Comparison of ENCODE assay signal across 1 cellular context in the genomic region with DNA sequence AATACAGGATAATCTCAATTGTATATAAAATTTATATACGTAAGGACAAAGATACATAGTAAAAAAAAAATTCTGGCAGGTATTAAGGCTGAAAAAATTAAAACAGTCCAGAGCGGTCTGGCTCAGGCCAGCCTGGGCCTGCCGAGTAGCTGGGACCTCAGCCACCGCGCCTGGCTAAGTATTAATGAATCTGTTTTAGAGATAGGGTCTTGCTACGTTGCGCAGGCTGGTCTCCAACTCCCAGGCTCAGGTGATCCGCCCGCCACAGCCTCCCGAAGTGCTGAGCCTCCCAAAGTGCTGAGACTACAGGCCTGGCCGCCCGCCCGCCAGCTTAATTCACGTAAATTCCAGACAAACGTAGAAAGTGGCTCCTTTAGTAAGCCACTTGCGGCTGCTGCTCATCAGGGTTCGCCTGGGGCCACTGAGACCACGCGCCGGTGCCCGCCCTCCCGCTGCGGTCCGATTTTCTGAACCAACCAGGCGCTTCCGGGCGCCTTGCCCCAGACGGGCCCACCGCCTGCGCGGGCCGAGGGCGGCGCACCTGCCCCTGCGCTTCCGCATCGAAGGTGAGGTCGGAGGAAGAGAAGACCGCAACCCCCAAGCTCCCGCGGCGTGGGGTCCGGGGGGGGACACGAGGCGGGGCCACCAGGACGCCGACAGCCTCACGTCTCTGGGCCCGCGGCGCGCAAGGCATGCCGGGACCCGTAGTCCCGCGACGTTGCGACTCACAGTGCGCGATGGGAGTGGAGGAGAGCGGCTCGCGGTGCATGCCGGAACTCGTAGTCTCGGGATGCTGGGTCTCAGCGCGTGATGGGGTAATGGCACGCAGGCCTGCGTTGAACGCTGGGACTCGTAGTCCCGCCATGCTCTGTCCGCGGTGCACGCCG.
TF ChIP-seq lines count a peak whose summit lies in the region.

No MANE protein-coding gene starts in this region.

TF ChIP-seq in HepG2, 621 proteins besides CTCF, POLR2A, EP300 and RAD21 (continued from another document and continues in another):
- TF ChIP-seq, protein P1, sequence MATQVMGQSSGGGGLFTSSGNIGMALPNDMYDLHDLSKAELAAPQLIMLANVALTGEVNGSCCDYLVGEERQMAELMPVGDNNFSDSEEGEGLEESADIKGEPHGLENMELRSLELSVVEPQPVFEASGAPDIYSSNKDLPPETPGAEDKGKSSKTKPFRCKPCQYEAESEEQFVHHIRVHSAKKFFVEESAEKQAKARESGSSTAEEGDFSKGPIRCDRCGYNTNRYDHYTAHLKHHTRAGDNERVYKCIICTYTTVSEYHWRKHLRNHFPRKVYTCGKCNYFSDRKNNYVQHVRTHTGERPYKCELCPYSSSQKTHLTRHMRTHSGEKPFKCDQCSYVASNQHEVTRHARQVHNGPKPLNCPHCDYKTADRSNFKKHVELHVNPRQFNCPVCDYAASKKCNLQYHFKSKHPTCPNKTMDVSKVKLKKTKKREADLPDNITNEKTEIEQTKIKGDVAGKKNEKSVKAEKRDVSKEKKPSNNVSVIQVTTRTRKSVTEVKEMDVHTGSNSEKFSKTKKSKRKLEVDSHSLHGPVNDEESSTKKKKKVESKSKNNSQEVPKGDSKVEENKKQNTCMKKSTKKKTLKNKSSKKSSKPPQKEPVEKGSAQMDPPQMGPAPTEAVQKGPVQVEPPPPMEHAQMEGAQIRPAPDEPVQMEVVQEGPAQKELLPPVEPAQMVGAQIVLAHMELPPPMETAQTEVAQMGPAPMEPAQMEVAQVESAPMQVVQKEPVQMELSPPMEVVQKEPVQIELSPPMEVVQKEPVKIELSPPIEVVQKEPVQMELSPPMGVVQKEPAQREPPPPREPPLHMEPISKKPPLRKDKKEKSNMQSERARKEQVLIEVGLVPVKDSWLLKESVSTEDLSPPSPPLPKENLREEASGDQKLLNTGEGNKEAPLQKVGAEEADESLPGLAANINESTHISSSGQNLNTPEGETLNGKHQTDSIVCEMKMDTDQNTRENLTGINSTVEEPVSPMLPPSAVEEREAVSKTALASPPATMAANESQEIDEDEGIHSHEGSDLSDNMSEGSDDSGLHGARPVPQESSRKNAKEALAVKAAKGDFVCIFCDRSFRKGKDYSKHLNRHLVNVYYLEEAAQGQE (IDR thresholded peaks at IDR 0.05; ENCODE audit: borderline replicate concordance in 1 of 2, low read depth in 1 of 2, low read length in 2 of 2): peak in 1 of 2 experiments; percentile 22; a peak in 1 of 4 replicates
- no peak for TF ChIP-seq MAFK (conservative IDR thresholded peaks at IDR 0.05 in 1 of 2, IDR thresholded peaks at IDR 0.05 in 1 of 2; ENCODE audit: low read length in 2 of 2)
- peak; percentile 65 for TF ChIP-seq POLR2AphosphoS5 (IDR thresholded peaks at IDR 0.05; ENCODE audit: low read depth, low read length)
- peak; percentile 34; the same call in 1 of the 2 replicates for TF ChIP-seq NCOR1 (IDR thresholded peaks at IDR 0.05; ENCODE audit: borderline replicate concordance, low read length)
- TF ChIP-seq, protein P2, sequence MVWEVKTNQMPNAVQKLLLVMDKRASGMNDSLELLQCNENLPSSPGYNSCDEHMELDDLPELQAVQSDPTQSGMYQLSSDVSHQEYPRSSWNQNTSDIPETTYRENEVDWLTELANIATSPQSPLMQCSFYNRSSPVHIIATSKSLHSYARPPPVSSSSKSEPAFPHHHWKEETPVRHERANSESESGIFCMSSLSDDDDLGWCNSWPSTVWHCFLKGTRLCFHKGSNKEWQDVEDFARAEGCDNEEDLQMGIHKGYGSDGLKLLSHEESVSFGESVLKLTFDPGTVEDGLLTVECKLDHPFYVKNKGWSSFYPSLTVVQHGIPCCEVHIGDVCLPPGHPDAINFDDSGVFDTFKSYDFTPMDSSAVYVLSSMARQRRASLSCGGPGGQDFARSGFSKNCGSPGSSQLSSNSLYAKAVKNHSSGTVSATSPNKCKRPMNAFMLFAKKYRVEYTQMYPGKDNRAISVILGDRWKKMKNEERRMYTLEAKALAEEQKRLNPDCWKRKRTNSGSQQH (CRISPR knock-in tag; IDR thresholded peaks at IDR 0.05; ENCODE audit: low read depth): no peak; the same call in 1 of the 2 replicates
- peak; percentile 89 for TF ChIP-seq DMAP1 (CRISPR knock-in tag; IDR thresholded peaks at IDR 0.05)
- TF ChIP-seq ZNF850 (CRISPR knock-in tag; conservative IDR thresholded peaks at IDR 0.05): no peak
- TF ChIP-seq CEBPG (CRISPR knock-in tag; IDR thresholded peaks at IDR 0.05): peak; percentile 78
- TF ChIP-seq MEF2D (CRISPR knock-in tag; IDR thresholded peaks at IDR 0.05): no peak; the same call in 1 of the 2 replicates
- no peak for TF ChIP-seq AGO2 (optimal IDR thresholded peaks at IDR 0.05; ENCODE audit: low read depth, low read length)
- peak; percentile 86 for TF ChIP-seq SKI (IDR thresholded peaks at IDR 0.05; ENCODE audit: partially characterized antibody)
- TF ChIP-seq, protein P3, sequence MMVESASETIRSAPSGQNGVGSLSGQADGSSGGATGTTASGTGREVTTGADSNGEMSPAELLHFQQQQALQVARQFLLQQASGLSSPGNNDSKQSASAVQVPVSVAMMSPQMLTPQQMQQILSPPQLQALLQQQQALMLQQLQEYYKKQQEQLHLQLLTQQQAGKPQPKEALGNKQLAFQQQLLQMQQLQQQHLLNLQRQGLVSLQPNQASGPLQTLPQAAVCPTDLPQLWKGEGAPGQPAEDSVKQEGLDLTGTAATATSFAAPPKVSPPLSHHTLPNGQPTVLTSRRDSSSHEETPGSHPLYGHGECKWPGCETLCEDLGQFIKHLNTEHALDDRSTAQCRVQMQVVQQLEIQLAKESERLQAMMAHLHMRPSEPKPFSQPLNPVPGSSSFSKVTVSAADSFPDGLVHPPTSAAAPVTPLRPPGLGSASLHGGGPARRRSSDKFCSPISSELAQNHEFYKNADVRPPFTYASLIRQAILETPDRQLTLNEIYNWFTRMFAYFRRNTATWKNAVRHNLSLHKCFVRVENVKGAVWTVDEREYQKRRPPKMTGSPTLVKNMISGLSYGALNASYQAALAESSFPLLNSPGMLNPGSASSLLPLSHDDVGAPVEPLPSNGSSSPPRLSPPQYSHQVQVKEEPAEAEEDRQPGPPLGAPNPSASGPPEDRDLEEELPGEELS (CRISPR knock-in tag; IDR thresholded peaks at IDR 0.05): peak; percentile 61
- TF ChIP-seq ZNF451 (CRISPR knock-in tag; IDR thresholded peaks at IDR 0.05): peak; percentile 76
- peak; percentile 46 for TF ChIP-seq PTBP1 (IDR thresholded peaks at IDR 0.05; ENCODE audit: low read depth, low read length, poor library complexity, severe bottlenecking)
- peak; percentile 79; the same call in 1 of the 2 replicates for TF ChIP-seq SP4 (CRISPR knock-in tag; IDR thresholded peaks at IDR 0.05)
- no peak for TF ChIP-seq ATF1 (CRISPR knock-in tag; IDR thresholded peaks at IDR 0.05)
- TF ChIP-seq HNRNPL (IDR thresholded peaks at IDR 0.05; ENCODE audit: low read depth, low read length): 0 out of 2 replicates have a peak, but pooled peaks have one; percentile 31
- TF ChIP-seq, protein P4, sequence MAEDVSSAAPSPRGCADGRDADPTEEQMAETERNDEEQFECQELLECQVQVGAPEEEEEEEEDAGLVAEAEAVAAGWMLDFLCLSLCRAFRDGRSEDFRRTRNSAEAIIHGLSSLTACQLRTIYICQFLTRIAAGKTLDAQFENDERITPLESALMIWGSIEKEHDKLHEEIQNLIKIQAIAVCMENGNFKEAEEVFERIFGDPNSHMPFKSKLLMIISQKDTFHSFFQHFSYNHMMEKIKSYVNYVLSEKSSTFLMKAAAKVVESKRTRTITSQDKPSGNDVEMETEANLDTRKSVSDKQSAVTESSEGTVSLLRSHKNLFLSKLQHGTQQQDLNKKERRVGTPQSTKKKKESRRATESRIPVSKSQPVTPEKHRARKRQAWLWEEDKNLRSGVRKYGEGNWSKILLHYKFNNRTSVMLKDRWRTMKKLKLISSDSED (CRISPR knock-in tag; IDR thresholded peaks at IDR 0.05): no peak
- no peak; the same call in none of the 2 replicates for TF ChIP-seq ZNF776 (CRISPR knock-in tag; IDR thresholded peaks at IDR 0.05)
- TF ChIP-seq ATAD3A (CRISPR knock-in tag; IDR thresholded peaks at IDR 0.05): no peak
- no peak for TF ChIP-seq KAT2B (IDR thresholded peaks at IDR 0.05; ENCODE audit: borderline replicate concordance, low read depth, low read length)
- TF ChIP-seq GABPB1 (CRISPR knock-in tag; IDR thresholded peaks at IDR 0.05): peak; percentile 95
- TF ChIP-seq RFXAP (CRISPR knock-in tag; IDR thresholded peaks at IDR 0.05; ENCODE audit: borderline replicate concordance): peak; percentile 65; the same call in 1 of the 2 replicates
- TF ChIP-seq ZNF749 (CRISPR knock-in tag; IDR thresholded peaks at IDR 0.05; ENCODE audit: borderline replicate concordance): peak; percentile 84
- TF ChIP-seq GFI1 (CRISPR knock-in tag; IDR thresholded peaks at IDR 0.05; ENCODE audit: borderline replicate concordance): peak; percentile 54; the same call in 1 of the 2 replicates
- peak; percentile 25; the same call in 1 of the 2 replicates for TF ChIP-seq NFKBIZ (CRISPR knock-in tag; IDR thresholded peaks at IDR 0.05)
- TF ChIP-seq ZFP62 (CRISPR knock-in tag; IDR thresholded peaks at IDR 0.05): peak; percentile 91; the same call in 1 of the 2 replicates
- TF ChIP-seq, protein P5, sequence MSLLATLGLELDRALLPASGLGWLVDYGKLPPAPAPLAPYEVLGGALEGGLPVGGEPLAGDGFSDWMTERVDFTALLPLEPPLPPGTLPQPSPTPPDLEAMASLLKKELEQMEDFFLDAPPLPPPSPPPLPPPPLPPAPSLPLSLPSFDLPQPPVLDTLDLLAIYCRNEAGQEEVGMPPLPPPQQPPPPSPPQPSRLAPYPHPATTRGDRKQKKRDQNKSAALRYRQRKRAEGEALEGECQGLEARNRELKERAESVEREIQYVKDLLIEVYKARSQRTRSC (CRISPR knock-in tag; IDR thresholded peaks at IDR 0.05; ENCODE audit: low read depth): no peak
- TF ChIP-seq, protein P6, sequence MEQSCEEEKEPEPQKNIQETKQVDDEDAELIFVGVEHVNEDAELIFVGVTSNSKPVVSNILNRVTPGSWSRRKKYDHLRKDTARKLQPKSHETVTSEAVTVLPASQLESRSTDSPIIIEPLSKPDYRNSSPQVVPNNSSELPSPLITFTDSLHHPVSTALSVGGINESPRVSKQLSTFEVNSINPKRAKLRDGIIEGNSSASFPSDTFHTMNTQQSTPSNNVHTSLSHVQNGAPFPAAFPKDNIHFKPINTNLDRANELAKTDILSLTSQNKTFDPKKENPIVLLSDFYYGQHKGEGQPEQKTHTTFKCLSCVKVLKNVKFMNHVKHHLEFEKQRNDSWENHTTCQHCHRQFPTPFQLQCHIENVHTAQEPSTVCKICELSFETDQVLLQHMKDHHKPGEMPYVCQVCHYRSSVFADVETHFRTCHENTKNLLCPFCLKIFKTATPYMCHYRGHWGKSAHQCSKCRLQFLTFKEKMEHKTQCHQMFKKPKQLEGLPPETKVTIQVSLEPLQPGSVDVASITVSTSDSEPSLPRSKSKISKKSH (CRISPR knock-in tag; IDR thresholded peaks at IDR 0.05; ENCODE audit: borderline replicate concordance): peak; percentile 60
- TF ChIP-seq ZNF430 (CRISPR knock-in tag; IDR thresholded peaks at IDR 0.05): peak; percentile 77; the same call in 1 of the 2 replicates
- no peak for TF ChIP-seq ZNF530 (CRISPR knock-in tag; IDR thresholded peaks at IDR 0.05; ENCODE audit: low read depth)
- peak; percentile 75; the same call in 1 of the 2 replicates for TF ChIP-seq ZNF331 (CRISPR knock-in tag; IDR thresholded peaks at IDR 0.05)
- TF ChIP-seq NR1H2 (CRISPR knock-in tag; IDR thresholded peaks at IDR 0.05; ENCODE audit: borderline replicate concordance, low read depth): no peak
- peak; percentile 93 for TF ChIP-seq ZNF121 (CRISPR knock-in tag; IDR thresholded peaks at IDR 0.05)
- TF ChIP-seq, protein P7, sequence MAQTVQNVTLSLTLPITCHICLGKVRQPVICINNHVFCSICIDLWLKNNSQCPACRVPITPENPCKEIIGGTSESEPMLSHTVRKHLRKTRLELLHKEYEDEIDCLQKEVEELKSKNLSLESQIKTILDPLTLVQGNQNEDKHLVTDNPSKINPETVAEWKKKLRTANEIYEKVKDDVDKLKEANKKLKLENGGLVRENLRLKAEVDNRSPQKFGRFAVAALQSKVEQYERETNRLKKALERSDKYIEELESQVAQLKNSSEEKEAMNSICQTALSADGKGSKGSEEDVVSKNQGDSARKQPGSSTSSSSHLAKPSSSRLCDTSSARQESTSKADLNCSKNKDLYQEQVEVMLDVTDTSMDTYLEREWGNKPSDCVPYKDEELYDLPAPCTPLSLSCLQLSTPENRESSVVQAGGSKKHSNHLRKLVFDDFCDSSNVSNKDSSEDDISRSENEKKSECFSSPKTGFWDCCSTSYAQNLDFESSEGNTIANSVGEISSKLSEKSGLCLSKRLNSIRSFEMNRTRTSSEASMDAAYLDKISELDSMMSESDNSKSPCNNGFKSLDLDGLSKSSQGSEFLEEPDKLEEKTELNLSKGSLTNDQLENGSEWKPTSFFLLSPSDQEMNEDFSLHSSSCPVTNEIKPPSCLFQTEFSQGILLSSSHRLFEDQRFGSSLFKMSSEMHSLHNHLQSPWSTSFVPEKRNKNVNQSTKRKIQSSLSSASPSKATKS (CRISPR knock-in tag; IDR thresholded peaks at IDR 0.05): 0 out of 2 replicates have a peak, but pooled peaks have one; percentile 18
- TF ChIP-seq NFE2 (CRISPR knock-in tag; IDR thresholded peaks at IDR 0.05): no peak
- peak; percentile 96 for TF ChIP-seq MYC (CRISPR knock-in tag; IDR thresholded peaks at IDR 0.05; ENCODE audit: borderline replicate concordance)
- no peak; the same call in 1 of the 2 replicates for TF ChIP-seq TOE1 (CRISPR knock-in tag; IDR thresholded peaks at IDR 0.05)
- TF ChIP-seq, protein P8, sequence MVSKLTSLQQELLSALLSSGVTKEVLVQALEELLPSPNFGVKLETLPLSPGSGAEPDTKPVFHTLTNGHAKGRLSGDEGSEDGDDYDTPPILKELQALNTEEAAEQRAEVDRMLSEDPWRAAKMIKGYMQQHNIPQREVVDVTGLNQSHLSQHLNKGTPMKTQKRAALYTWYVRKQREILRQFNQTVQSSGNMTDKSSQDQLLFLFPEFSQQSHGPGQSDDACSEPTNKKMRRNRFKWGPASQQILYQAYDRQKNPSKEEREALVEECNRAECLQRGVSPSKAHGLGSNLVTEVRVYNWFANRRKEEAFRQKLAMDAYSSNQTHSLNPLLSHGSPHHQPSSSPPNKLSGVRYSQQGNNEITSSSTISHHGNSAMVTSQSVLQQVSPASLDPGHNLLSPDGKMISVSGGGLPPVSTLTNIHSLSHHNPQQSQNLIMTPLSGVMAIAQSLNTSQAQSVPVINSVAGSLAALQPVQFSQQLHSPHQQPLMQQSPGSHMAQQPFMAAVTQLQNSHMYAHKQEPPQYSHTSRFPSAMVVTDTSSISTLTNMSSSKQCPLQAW (CRISPR knock-in tag; IDR thresholded peaks at IDR 0.05): peak; percentile 98
- TF ChIP-seq, protein P9, sequence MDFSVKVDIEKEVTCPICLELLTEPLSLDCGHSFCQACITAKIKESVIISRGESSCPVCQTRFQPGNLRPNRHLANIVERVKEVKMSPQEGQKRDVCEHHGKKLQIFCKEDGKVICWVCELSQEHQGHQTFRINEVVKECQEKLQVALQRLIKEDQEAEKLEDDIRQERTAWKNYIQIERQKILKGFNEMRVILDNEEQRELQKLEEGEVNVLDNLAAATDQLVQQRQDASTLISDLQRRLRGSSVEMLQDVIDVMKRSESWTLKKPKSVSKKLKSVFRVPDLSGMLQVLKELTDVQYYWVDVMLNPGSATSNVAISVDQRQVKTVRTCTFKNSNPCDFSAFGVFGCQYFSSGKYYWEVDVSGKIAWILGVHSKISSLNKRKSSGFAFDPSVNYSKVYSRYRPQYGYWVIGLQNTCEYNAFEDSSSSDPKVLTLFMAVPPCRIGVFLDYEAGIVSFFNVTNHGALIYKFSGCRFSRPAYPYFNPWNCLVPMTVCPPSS (IDR thresholded peaks at IDR 0.05): no peak
- no peak for TF ChIP-seq MYNN (CRISPR knock-in tag; IDR thresholded peaks at IDR 0.05; ENCODE audit: low read depth)
- TF ChIP-seq IRF2 (CRISPR knock-in tag; IDR thresholded peaks at IDR 0.05): peak; percentile 97
- 0 out of 2 replicates have a peak, but pooled peaks have one; percentile 67 for TF ChIP-seq TOPORS (CRISPR knock-in tag; IDR thresholded peaks at IDR 0.05)
- TF ChIP-seq NFE2L1 (CRISPR knock-in tag; IDR thresholded peaks at IDR 0.05; ENCODE audit: borderline replicate concordance): no peak
